1 cellular context compared by ENCODE assay signal in genomic region chr1:42456010-42456753, GRCh38.
TF ChIP-seq lines count a peak whose summit lies in the region.

Gene PPCS (plus strand): TSS chr1:42456543. CDS start chr1:42456566, 23 bp downstream.
Gene ZMYND12 (minus strand): TSS chr1:42456022. CDS start chr1:42455997, 25 bp downstream.

TF ChIP-seq in liver, 16 proteins besides CTCF, POLR2A, EP300 and RAD21 (continued from another document):
- TF ChIP-seq TAF1 (conservative IDR thresholded peaks at IDR 0.05): peak; percentile 53
- peak; percentile 1 for TF ChIP-seq FOXA1 (IDR thresholded peaks at IDR 0.05)
- TF ChIP-seq HNF4A (conservative IDR thresholded peaks at IDR 0.05): peak; percentile 51 to 62
- peak; percentile 54 for TF ChIP-seq MAX (IDR thresholded peaks at IDR 0.05)
- peak; percentile 50 for TF ChIP-seq SP1 (IDR thresholded peaks at IDR 0.05)
- TF ChIP-seq ATF3 (IDR thresholded peaks at IDR 0.05): no peak
- no peak for TF ChIP-seq HNF4G (IDR thresholded peaks at IDR 0.05)
